Comparison of ENCODE assay signal across 17 cellular contexts in the genomic region with DNA sequence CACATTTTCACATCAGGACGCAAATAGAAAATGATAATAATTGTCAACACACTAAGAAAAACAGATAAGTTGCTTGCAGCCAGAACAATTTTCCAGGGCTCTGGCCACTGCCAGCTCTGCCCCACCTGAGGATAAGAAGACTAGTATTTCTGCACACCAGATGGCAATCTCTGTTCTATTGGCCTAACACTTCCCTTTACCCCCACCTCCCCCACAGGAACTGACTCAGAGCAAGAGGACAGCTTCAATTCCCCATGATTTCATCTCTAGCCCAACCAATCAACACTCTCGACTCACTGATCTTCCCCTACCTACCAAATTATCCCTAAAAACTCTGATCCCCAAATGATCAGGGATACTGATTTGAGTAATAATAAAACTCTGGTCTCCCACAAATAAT.
DNase-seq lines count a peak whose midpoint lies in the region; ATAC-seq and TF ChIP-seq lines count a peak whose summit lies in the region.
"Had no signal": no experiment of that assay in that cellular context is flagged by ENCODE, and none has a peak within 500 bp of the region (broad histone marks: within the 10 kb centered on the region; RNA-seq: fewer than 3 reads in every experiment).

No MANE protein-coding gene starts in this region.

- H3K18ac ChIP-seq in H9 (ENCODE audit: insufficient read length, low read depth, low read length), result no peak overlapping the region

- no peak overlapping the region for H4K8ac ChIP-seq in H9 (replicated peaks; ENCODE audit: insufficient read length, low read depth, low read length)

- H3K14ac ChIP-seq in H9 (ENCODE audit: insufficient read depth, low read length), result no peak overlapping the region

- H4K20me1 ChIP-seq in MM.1S (ENCODE audit: insufficient read depth, low read length) (no peaks in the 10 kb centered on the region), H9 (ENCODE audit: control insufficient read depth, insufficient read depth, insufficient read length) (no peaks in the 10 kb centered on the region)

- H3K56ac ChIP-seq in H9 (ENCODE audit: insufficient read length, low read depth, low read length), result no peak overlapping the region

- no peak for TF ChIP-seq POLR2A in breast epithelium (IDR thresholded peaks at IDR 0.05)

- H3K9me3 ChIP-seq in breast epithelium (no peaks in the 10 kb centered on the region), MM.1S (replicated peaks; ENCODE audit: insufficient read depth, low read length) (no peaks in the 10 kb centered on the region), H9 (ENCODE audit: control insufficient read depth, low read depth, low read length) (peaks cover 5% of the 10 kb centered on the region)
- H3K9me3 ChIP-seq: transverse colon had no signal

- POLR2A ChIA-PET in MCF 10A (lab: Yijun Ruan, JAX), result no interaction called here

- H3K4me1 ChIP-seq in breast epithelium (no peaks in the 10 kb centered on the region), MM.1S (ENCODE audit: low read length) (peaks cover 16% of the 10 kb centered on the region), H9 (ENCODE audit: insufficient read depth, low read length) (no peaks in the 10 kb centered on the region)
- H3K4me1 ChIP-seq: neural progenitor cell, transverse colon had no signal

- H3K36me3 Mint-ChIP-seq in MCF 10A (ENCODE audit: insufficient read depth, unreplicated experiment) (peaks cover 4% of the 10 kb centered on the region), H9 (ENCODE audit: insufficient read depth in 1 of 3, low read depth in 3 of 3) (peaks cover 0 to 25% (median 10%) of the 10 kb centered on the region in 3 experiments; a peak in 5 of 7 replicates)

- in situ Hi-C loops in astrocyte of the spinal cord (cut with HindIII; ENCODE audit: low sequenced_read_pairs), result no loop called here

- H2BK12ac ChIP-seq in H9 (ENCODE audit: insufficient read length, low read depth, low read length), result no peak overlapping the region

- H3K36me3 ChIP-seq in breast epithelium (no peaks in the 10 kb centered on the region), MM.1S (replicated peaks; ENCODE audit: insufficient read depth, low read length) (no peaks in the 10 kb centered on the region)
- H3K36me3 ChIP-seq: cardiac muscle cell, neural progenitor cell, transverse colon had no signal

- no peak overlapping the region for H2BK120ac ChIP-seq in H9 (ENCODE audit: low read depth, low read length, poor library complexity, severe bottlenecking)

- no peaks in the 10 kb centered on the region for H3K9me2 ChIP-seq in MM.1S (replicated peaks; ENCODE audit: insufficient read depth, low read length)

- no peak for TF ChIP-seq CTCF in MCF 10A (IDR thresholded peaks at IDR 0.05; ENCODE audit: unreplicated experiment)
- no peak for TF ChIP-seq CTCF in breast epithelium (IDR thresholded peaks at IDR 0.05)
- no peak for TF ChIP-seq CTCF in MM.1S (IDR thresholded peaks at IDR 0.05; ENCODE audit: low read length)
- no peak for TF ChIP-seq CTCF in astrocyte of the spinal cord (IDR thresholded peaks at IDR 0.05; ENCODE audit: low read depth, low read length)
- TF ChIP-seq CTCF in H9 (conservative IDR thresholded peaks at IDR 0.05), result no peak

- BruUV-seq in MCF 10A (replicated peaks; lab: Mats Ljungman, UMichigan), result no TSS peak

- DNase-seq in MCF 10A (ENCODE audit: unreplicated experiment) (peak; percentile 11), breast epithelium (ENCODE audit: low spot score in 2 of 2) (no peak), MM.1S (peak; percentile 33), astrocyte of the spinal cord (ENCODE audit: low read depth, low spot score) (peak; percentile 10), NCI-H2081 treated with DMSO at 0.1 percent for 48 hours (lab: John Stamatoyannopoulos, UW) (no peak), H9 (no peak)
- DNase-seq in stimulated activated CD4-positive, alpha-beta T cell treated with anti-CD3 and anti-CD28 coated beads, Interleukin-1b, Interleukin-23, amount 100 ng/mL, for 48 hours, result no peak
- DNase-seq: activated naive CD4-positive, alpha-beta T cell treated with anti-CD3 and anti-CD28 coated beads, Interleukin-2, amount 50 U/mL, for 16 hours; NCI-H1092; NCI-H2227 treated with DMSO at 0.1 percent for 48 hours; stimulated activated CD4-positive, alpha-beta T cell treated with anti-CD3 and anti-CD28 coated beads, Interleukin-4, amount 100 ng/mL, for 1 hour; transverse colon had no signal

- H2AFZ ChIP-seq in MM.1S (ENCODE audit: low read length), result no peak overlapping the region
- H2AFZ ChIP-seq in H9 (ENCODE audit: low read length), result no peak overlapping the region
- H2AFZ ChIP-seq: neural progenitor cell had no signal

- no peak overlapping the region for H3T11ph ChIP-seq in H9 (ENCODE audit: low read length)

- H3K27me3 ChIP-seq in breast epithelium (no peaks in the 10 kb centered on the region), MM.1S (replicated peaks; ENCODE audit: insufficient read depth, low read length) (no peaks in the 10 kb centered on the region), H9 (ENCODE audit: insufficient read depth, low read length) (no peaks in the 10 kb centered on the region)
- H3K27me3 ChIP-seq: cardiac muscle cell, neural progenitor cell, transverse colon had no signal

- no peak overlapping the region for H3K4me2 ChIP-seq in MM.1S (ENCODE audit: low read depth, low read length)
- H3K4me2 ChIP-seq in H9 (ENCODE audit: insufficient read depth, insufficient read length, low read length), result no peak overlapping the region
- H3K4me2 ChIP-seq: neural progenitor cell had no signal

- H4K91ac ChIP-seq in H9 (ENCODE audit: insufficient read length, low read depth, low read length), result no peak overlapping the region

- H3K4me3 ChIP-seq in breast epithelium (no peak overlapping the region), MM.1S (ENCODE audit: low read length) (no peak overlapping the region), astrocyte of the spinal cord (ENCODE audit: low read depth, low read length) (no peak overlapping the region)
- H3K4me3 ChIP-seq: cardiac muscle cell, neural progenitor cell, transverse colon had no signal

- H3K23me2 ChIP-seq in H9 (ENCODE audit: insufficient read length, low read depth, low read length, poor library complexity, severe bottlenecking), result no peaks in the 10 kb centered on the region

- H3K4me3 Mint-ChIP-seq in MCF 10A (ENCODE audit: unreplicated experiment) (no peak overlapping the region), H9 (no peak overlapping the region)
- H3K4me3 Mint-ChIP-seq: neural progenitor cell had no signal

- H3K79me1 ChIP-seq in H9 (ENCODE audit: insufficient read depth, low read depth, low read length, poor library complexity, severe bottlenecking), result no peaks in the 10 kb centered on the region

- no peak overlapping the region for H3K23ac ChIP-seq in H9 (ENCODE audit: insufficient read length, low read depth, low read length)

- H3K79me2 ChIP-seq in MM.1S (ENCODE audit: low read length) (no peaks in the 10 kb centered on the region), H9 (ENCODE audit: insufficient read depth, low read length) (no peaks in the 10 kb centered on the region)

- intact Hi-C loops in MCF 10A (cut with micrococcal nuclease) (no loop called here), breast epithelium (cut with DNase I; ENCODE audit: low total_unique reads) (no loop called here)

- no peak overlapping the region for H3K4ac ChIP-seq in H9 (ENCODE audit: low read depth, low read length)

- no peak overlapping the region for H2AK5ac ChIP-seq in H9 (ENCODE audit: insufficient read length, low read length)

- H2BK5ac ChIP-seq in H9 (ENCODE audit: insufficient read length, low read length), result no peak overlapping the region

- ATAC-seq in HG03354 (IDR thresholded peaks at IDR 0.05; ENCODE audit: poor library complexity, severe bottlenecking, unreplicated experiment), result no peak
- ATAC-seq: activated CD4-positive, CD25-positive, alpha-beta regulatory T cell treated with anti-CD3 and anti-CD28 coated beads, Interleukin-2, amount 50 U/mL, for 24 hours; sciatic nerve had no signal

- H3K27ac Mint-ChIP-seq in MCF 10A (ENCODE audit: low read depth, unreplicated experiment) (no peak overlapping the region), H9 (no peak overlapping the region)
- H3K27ac Mint-ChIP-seq: neural progenitor cell had no signal

- no peak overlapping the region for H3K9ac ChIP-seq in MM.1S (ENCODE audit: low read length)
- no peak overlapping the region for H3K9ac ChIP-seq in H9 (ENCODE audit: extremely low read depth, insufficient read length, low read length)
- H3K9ac ChIP-seq: neural progenitor cell had no signal

- no peak overlapping the region for H4K5ac ChIP-seq in H9 (ENCODE audit: insufficient read length, low read depth, low read length)

- no peak overlapping the region for H2BK20ac ChIP-seq in H9 (ENCODE audit: low read depth, low read length, poor library complexity, severe bottlenecking)

- H3F3A ChIP-seq in MM.1S (ENCODE audit: insufficient read depth, low read length), result no peaks in the 10 kb centered on the region

- H3K27ac ChIP-seq in breast epithelium, result no peak overlapping the region
- no peak overlapping the region for H3K27ac ChIP-seq in MM.1S (ENCODE audit: low read length)
- no peak overlapping the region for H3K27ac ChIP-seq in H9 (ENCODE audit: insufficient read length, low read depth, low read length)
- H3K27ac ChIP-seq: cardiac muscle cell, neural progenitor cell, transverse colon had no signal

- peaks cover 7% of the 10 kb centered on the region for H3K9me3 Mint-ChIP-seq in MCF 10A (ENCODE audit: unreplicated experiment)
- H3K9me3 Mint-ChIP-seq in H9, result peaks cover 38 to 40% of the 10 kb centered on the region in 2 experiments

- CTCF ChIA-PET in MCF 10A (lab: Yijun Ruan, JAX), result no interaction called here

- no peaks in the 10 kb centered on the region for H3K4me1 Mint-ChIP-seq in MCF 10A (ENCODE audit: insufficient read depth, unreplicated experiment)
- no peaks in the 10 kb centered on the region for H3K4me1 Mint-ChIP-seq in H9
- H3K4me1 Mint-ChIP-seq: neural progenitor cell had no signal

- no peak overlapping the region for H2BK15ac ChIP-seq in H9 (ENCODE audit: low read depth, low read length)

- WGBS in H9 (ENCODE audit: extremely low coverage, insufficient read length, low lambda C conversion rate), result 38% methylated on average over 1 of the region's 2 CpGs

- H3K27me3 Mint-ChIP-seq in MCF 10A (ENCODE audit: insufficient read depth, unreplicated experiment) (no peaks in the 10 kb centered on the region), H9 (ENCODE audit: low read depth) (peaks cover 46% of the 10 kb centered on the region)

Comparison
In these comparisons a context has a peak if more than half of its experiments do, and no peak if none do; other contexts are left out.
1. DNase-seq: peak in MCF 10A (single experiment), MM.1S (single experiment) and astrocyte of the spinal cord (single experiment); none in breast epithelium (0 of 2), NCI-H2081 treated with DMSO at 0.1 percent for 48 hours (single experiment), stimulated activated CD4-positive, alpha-beta T cell treated with anti-CD3 and anti-CD28 coated beads, Interleukin-1b, Interleukin-23, amount 100 ng/mL, for 48 hours (single experiment) and H9 (single experiment).